Comparison of ENCODE assay signal across 8 cellular contexts in the genomic region with DNA sequence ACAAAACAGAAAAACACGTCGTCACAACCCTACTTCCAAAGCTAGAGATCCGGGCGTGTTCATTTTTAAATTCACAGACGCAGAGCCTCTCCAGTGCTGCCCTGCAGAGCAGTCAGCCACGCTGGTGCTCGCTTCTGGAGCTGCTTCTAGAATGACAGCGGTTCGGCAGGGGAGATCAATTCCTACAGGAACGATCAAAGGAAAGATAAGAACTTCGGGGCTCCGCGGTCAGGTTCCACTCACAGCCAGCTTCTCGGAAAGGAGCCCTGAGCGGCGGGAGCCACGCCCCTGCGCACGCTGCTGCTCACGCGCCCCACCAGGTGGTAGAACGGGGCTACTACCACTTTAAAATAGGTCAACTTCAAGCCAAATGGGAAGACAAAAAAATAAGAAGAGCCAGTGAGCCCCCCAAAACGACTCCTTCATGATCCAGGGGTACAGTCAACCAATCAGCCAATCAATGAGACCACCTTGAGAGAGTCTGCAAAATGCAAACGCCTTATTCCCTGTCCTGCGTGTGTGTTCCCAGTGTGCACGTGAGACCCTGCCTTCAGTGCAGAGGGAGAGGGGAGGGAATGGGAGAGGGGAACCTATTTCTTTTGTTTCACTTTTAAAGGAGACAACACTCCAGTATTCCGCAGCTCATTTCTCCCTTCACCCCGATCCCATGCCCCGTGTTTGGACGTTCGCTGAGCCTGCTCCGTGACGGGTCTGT.
A peak's percentile ranks its signal among the peaks of the same experiment; 100 is the strongest.
DNase-seq lines count a peak whose midpoint lies in the region; ATAC-seq, FAIRE-seq and TF ChIP-seq lines count a peak whose summit lies in the region.

No MANE protein-coding gene starts in this region.

- no peak for TF ChIP-seq EP300 in H1 (IDR thresholded peaks at IDR 0.05; ENCODE audit: borderline replicate concordance in 1 of 2, low read depth in 2 of 2, low read length in 2 of 2)

- H2AFZ ChIP-seq in H1 (ENCODE audit: low read length): peak overlapping the region; percentile 85

- H3K27ac Mint-ChIP-seq in CD4-positive, alpha-beta memory T cell: peak overlapping the region in 1 of 7 donors; percentile 53

- 0 out of 2 replicates have a peak overlapping the region, but pooled peaks have one; percentile 77 for H2BK20ac ChIP-seq in H1 (ENCODE audit: low read length)

- no peak overlapping the region for H3K23ac ChIP-seq in H1 (ENCODE audit: insufficient read length)

- no peak overlapping the region for H2BK120ac ChIP-seq in H1 (replicated peaks; ENCODE audit: low read depth, low read length)

- H3K56ac ChIP-seq in H1 (replicated peaks; ENCODE audit: insufficient read length, low read depth, low read length): no peak overlapping the region

- H3K27ac ChIP-seq in CD4-positive, alpha-beta memory T cell (ENCODE audit: low read depth, low read length): no peak overlapping the region
- H3K27ac ChIP-seq in H1 (ENCODE audit: low read depth, low read length) (no peak overlapping the region), mesodermal cell (ENCODE audit: low read depth, low read length, severe bottlenecking) (no peak overlapping the region)

- no peak overlapping the region for H4K8ac ChIP-seq in H1 (ENCODE audit: extremely low read depth, insufficient read depth, low read length)

- H2BK5ac ChIP-seq in H1 (ENCODE audit: low read depth, low read length): no peak overlapping the region

- peak; percentile 50 to 77 (median 66) for DNase-seq in CD4-positive, alpha-beta memory T cell
- DNase-seq in NCI-H82 treated with DMSO at 0.1 percent for 48 hours (lab: John Stamatoyannopoulos, UW; ENCODE audit: unreplicated experiment) (peak; percentile 28), H1 (ENCODE audit: low read depth in 1 of 2, low spot score in 2 of 2) (peak; percentile 47 to 90)
- DNase-seq in activated CD8-positive, alpha-beta memory T cell treated with anti-CD3 and anti-CD28 coated beads for 48 hours (ENCODE audit: low read depth in 2 of 3, low spot score in 2 of 3): peak; percentile 42 to 60 (median 57)
- peak; percentile 47 to 56 for DNase-seq in stimulated activated CD8-positive, alpha-beta memory T cell treated with anti-CD3 and anti-CD28 coated beads, Interleukin-2, amount 100 ng/mL, for 1 hour (ENCODE audit: low read depth in 2 of 2)

- no peaks in the 10 kb centered on the region for H3K9me3 ChIP-seq in CD4-positive, alpha-beta memory T cell (ENCODE audit: control insufficient read depth in 1 of 2, low read length in 2 of 2)
- H3K9me3 ChIP-seq in H1 (ENCODE audit: insufficient read depth in 2 of 2, low read depth in 1 of 2, low read length in 1 of 2) (no peaks in the 10 kb centered on the region), mesodermal cell (ENCODE audit: control insufficient read depth, low read length) (no peaks in the 10 kb centered on the region)

- H3K27me3 Mint-ChIP-seq in CD4-positive, alpha-beta memory T cell: peaks cover 19 to 34% of the 10 kb centered on the region in 2 donors

- no peak overlapping the region for H4K5ac ChIP-seq in H1 (ENCODE audit: insufficient read length, low read depth, low read length)

- H3K4me3 Mint-ChIP-seq in CD4-positive, alpha-beta memory T cell: peak overlapping the region; percentile 52 to 86 (median 78)

- no peaks in the 10 kb centered on the region for H3K79me1 ChIP-seq in H1 (ENCODE audit: low read depth, low read length)

- H3K9ac ChIP-seq in H1 (replicated peaks in 1 of 4; ENCODE audit: extremely low read depth in 1 of 4, low read depth in 3 of 4, low read length in 3 of 4): no peak overlapping the region

- H3K4me3 ChIP-seq in CD4-positive, alpha-beta memory T cell (ENCODE audit: low read length in 2 of 2): peak overlapping the region; percentile 18 to 47
- H3K4me3 ChIP-seq in H1 (ENCODE audit: extremely low read depth in 1 of 4, insufficient read depth in 2 of 4, low read depth in 3 of 4, low read length in 4 of 4) (peak overlapping the region; percentile 32 to 59 (median 46); a peak in 7 of 8 replicates), mesodermal cell (ENCODE audit: extremely low read depth, insufficient read depth, low read length, poor library complexity, severe bottlenecking) (peak overlapping the region; percentile 9)

- peak; percentile 68 to 80 (median 70) for TF ChIP-seq CTCF in H1 (IDR thresholded peaks at IDR 0.05; ENCODE audit: control extremely low read depth in 1 of 3, insufficient read depth in 1 of 3, low read depth in 1 of 3, low read length in 3 of 3)

- peak; percentile 24 for FAIRE-seq in H1 (lab: Jason Lieb, UNC)

- H4K20me1 ChIP-seq in H1 (replicated peaks in 1 of 2; ENCODE audit: control insufficient read depth in 1 of 2, insufficient read depth in 2 of 2, low read length in 2 of 2): no peaks in the 10 kb centered on the region

- 16% methylated on average over 33 of the region's 33 CpGs; no CpG with 5 or more reads in 1 of the 2 experiments for WGBS in H1 (ENCODE audit: extremely low coverage in 1 of 2, insufficient coverage in 1 of 2, insufficient read length in 1 of 2, insufficient replicate concordance in 2 of 2, low coverage in 1 of 2, low lambda C conversion rate in 2 of 2, missing lambda C conversion rate in 1 of 2), 2 experiments
- 13 to 14% methylated on average over 28 to 30 of the region's 33 CpGs for WGBS in mesodermal cell (ENCODE audit: insufficient coverage in 2 of 2), 2 experiments

- H4K91ac ChIP-seq in H1 (replicated peaks; ENCODE audit: insufficient read length, low read length): peak overlapping the region; percentile 8

- H2BK12ac ChIP-seq in H1 (ENCODE audit: low read depth, low read length): 0 out of 2 replicates have a peak overlapping the region, but pooled peaks have one; percentile 4

- H3K36me3 ChIP-seq in CD4-positive, alpha-beta memory T cell (ENCODE audit: insufficient read depth, low read length): no peaks in the 10 kb centered on the region
- H3K36me3 ChIP-seq in H1 (ENCODE audit: control insufficient read depth in 2 of 4, insufficient read depth in 4 of 4, low read length in 3 of 4) (no peaks in the 10 kb centered on the region), mesodermal cell (ENCODE audit: control insufficient read depth, insufficient read depth, low read length) (no peaks in the 10 kb centered on the region)

- H2AK5ac ChIP-seq in H1 (ENCODE audit: low read depth, low read length): no peak overlapping the region

- CTCF ChIA-PET in CD4-positive, alpha-beta memory T cell (lab: Charles Lee; ENCODE audit: partially characterized antibody): interaction anchor here (0.7 to 4.2 kb wide), 17 partner anchors 9 to 359 kb away, joined by 3 to 56 read pairs (median 4); no protein-coding TSS in a partner anchor
- CTCF ChIA-PET in H1 (lab: Charles Lee; ENCODE audit: partially characterized antibody): interaction anchor here (0.6 to 4.0 kb wide), 76 partner anchors 8 to 1417 kb away, joined by 3 to 44 read pairs (median 4); no protein-coding TSS in a partner anchor

- ATAC-seq in HG03196 (IDR thresholded peaks at IDR 0.05; ENCODE audit: unreplicated experiment) (peak; percentile 51), GM19023 (IDR thresholded peaks at IDR 0.05; ENCODE audit: unreplicated experiment) (no peak)

- no peak overlapping the region for H2BK15ac ChIP-seq in H1 (ENCODE audit: low read length)

- H3K4me1 ChIP-seq in CD4-positive, alpha-beta memory T cell (ENCODE audit: insufficient read depth, low read length): peaks cover 9% of the 10 kb centered on the region
- H3K4me1 ChIP-seq in H1 (replicated peaks in 1 of 4; ENCODE audit: control insufficient read depth in 3 of 4, insufficient read depth in 4 of 4, low read length in 3 of 4): peaks cover 0 to 8% (median 5%) of the 10 kb centered on the region in 4 experiments; a peak in 6 of 7 replicates
- no peaks in the 10 kb centered on the region for H3K4me1 ChIP-seq in mesodermal cell (ENCODE audit: control insufficient read depth, insufficient read depth, low read length, poor library complexity, severe bottlenecking)

- H3K4me2 ChIP-seq in H1 (ENCODE audit: insufficient read depth in 1 of 2, low read depth in 2 of 2, low read length in 2 of 2): peak overlapping the region; percentile 44 to 80

- H3K14ac ChIP-seq in H1 (ENCODE audit: insufficient read length): no peak overlapping the region

- H3K9me3 Mint-ChIP-seq in CD4-positive, alpha-beta memory T cell: peaks cover 0 to 3% (median 0%) of the 10 kb centered on the region in 8 donors

- H3K4me1 Mint-ChIP-seq in CD4-positive, alpha-beta memory T cell: peaks cover 11 to 14% (median 13%) of the 10 kb centered on the region in 4 donors

- H3K79me2 ChIP-seq in H1 (ENCODE audit: control insufficient read depth in 1 of 2, insufficient read depth in 2 of 2, low read length in 2 of 2): no peaks in the 10 kb centered on the region

- POLR2A ChIA-PET in CD4-positive, alpha-beta memory T cell (lab: Charles Lee; ENCODE audit: partially characterized antibody): no interaction called here
- POLR2A ChIA-PET in H1 (lab: Charles Lee; ENCODE audit: partially characterized antibody): interaction anchor here (0.6 to 1.0 kb wide), 3 partner anchors 9 to 13 kb away, joined by 3 to 5 read pairs (median 3); no protein-coding TSS in a partner anchor

- intact Hi-C loops in CD4-positive, alpha-beta memory T cell (cut with micrococcal nuclease): no loop called here

- H3K4ac ChIP-seq in H1 (replicated peaks; ENCODE audit: insufficient read length, low read depth, low read length): no peak overlapping the region

- no peak for TF ChIP-seq POLR2A in H1 (IDR thresholded peaks at IDR 0.05; ENCODE audit: control extremely low read depth in 1 of 2, low read depth in 2 of 2, low read length in 2 of 2)

- peaks cover 4% of the 10 kb centered on the region for H3K27me3 ChIP-seq in CD4-positive, alpha-beta memory T cell (ENCODE audit: insufficient read depth, low read length)
- H3K27me3 ChIP-seq in H1 (replicated peaks in 1 of 4; ENCODE audit: control insufficient read depth in 3 of 4, extremely low read depth in 1 of 4, insufficient read depth in 3 of 4, low read length in 3 of 4): peaks cover 0 to 24% (median 15%) of the 10 kb centered on the region in 4 experiments; a peak in 6 of 7 replicates

- H3K36me3 Mint-ChIP-seq in CD4-positive, alpha-beta memory T cell: no peaks in the 10 kb centered on the region

- TF ChIP-seq RAD21 in H1 (IDR thresholded peaks at IDR 0.05 in 1 of 2, conservative IDR thresholded peaks at IDR 0.05 in 1 of 2; ENCODE audit: low read depth in 2 of 2, low read length in 2 of 2): peak; percentile 55 to 58

- H3K18ac ChIP-seq in H1 (ENCODE audit: extremely low read depth, low read length): peak overlapping the region; percentile 29; the same call in 1 of the 2 replicates

- peaks cover 4% of the 10 kb centered on the region; the same call in 1 of the 2 replicates for H3K23me2 ChIP-seq in H1 (ENCODE audit: low read depth, low read length)

TF ChIP-seq in H1, 55 proteins besides CTCF, POLR2A, EP300 and RAD21 (continues in another document):
- no peak; the same call in 1 of the 2 replicates for TF ChIP-seq EGR1 (IDR thresholded peaks at IDR 0.05; ENCODE audit: borderline replicate concordance, low read depth, low read length)
- no peak for TF ChIP-seq TEAD4 (IDR thresholded peaks at IDR 0.05; ENCODE audit: low read depth, low read length)
- no peak for TF ChIP-seq JUN (IDR thresholded peaks at IDR 0.05; ENCODE audit: low read depth, low read length)
- TF ChIP-seq KDM5A (IDR thresholded peaks at IDR 0.05; ENCODE audit: low read length): no peak
